ENCODE assay signal across 8 cellular contexts in genomic region chr10:84139126-84140035, GRCh38. TPM values are rescaled to one million over a fixed set of nuclear protein-coding genes. Genes with fewer than 3 reads are reported as not detected.
DNase-seq lines count a peak whose midpoint lies in the region; ATAC-seq and TF ChIP-seq lines count a peak whose summit lies in the region.

Gene GHITM, plus strand, starts transcription at chr10:84139509. Its CDS starts 1,992 bp downstream, at chr10:84141501.

- H3K27me3 Mint-ChIP-seq in naive thymus-derived CD4-positive, alpha-beta T cell = peaks cover 0 to 10% (median 0%) of the 10 kb centered on the region in 5 donors

- peak within 1 kb of the TSS; percentile 85 for H3K4me2 ChIP-seq in DOHH2 (ENCODE audit: low read length)

- intact Hi-C loops in naive thymus-derived CD4-positive, alpha-beta T cell (cut with micrococcal nuclease) = loop anchor here (1.0 to 5.0 kb wide), 7 partner anchors 9 to 1473 kb away; partner anchors contain the start of gene CCSER2 (in 1 of the 2)

- 0 out of 2 replicates have a peak within 1 kb of the TSS, but pooled peaks have one; percentile 31 for H3K27ac ChIP-seq in DOHH2 (ENCODE audit: low read depth, low read length)
- H3K27ac ChIP-seq in naive thymus-derived CD4-positive, alpha-beta T cell (ENCODE audit: low read depth, low read length) = peak within 1 kb of the TSS; percentile 98

- H3K36me3 ChIP-seq in DOHH2 (ENCODE audit: control insufficient read depth, low read length) = peaks cover 40% of the 10 kb centered on the region
- peaks cover 10 to 25% (median 11%) of the 10 kb centered on the region in 3 experiments for H3K36me3 ChIP-seq in naive thymus-derived CD4-positive, alpha-beta T cell (ENCODE audit: control insufficient read depth in 2 of 3, insufficient read depth in 3 of 3, low read length in 3 of 3)

- no peaks in the 10 kb centered on the region for H4K20me1 ChIP-seq in DOHH2 (ENCODE audit: control insufficient read depth, insufficient read depth, low read depth, low read length)

- H3K27ac Mint-ChIP-seq in naive thymus-derived CD4-positive, alpha-beta T cell = peak within 1 kb of the TSS; percentile 93 to 99 (median 98)

- no peaks in the 10 kb centered on the region for H3K9me2 ChIP-seq in DOHH2 (replicated peaks; ENCODE audit: control insufficient read depth, low read length)

- no peaks in the 10 kb centered on the region for H3K27me3 ChIP-seq in DOHH2 (ENCODE audit: control insufficient read depth, low read length)
- H3K27me3 ChIP-seq in naive thymus-derived CD4-positive, alpha-beta T cell (ENCODE audit: control insufficient read depth in 2 of 2, insufficient read depth in 2 of 2, low read length in 2 of 2) = no peaks in the 10 kb centered on the region

- peak within 1 kb of the TSS; percentile 88 to 98 (median 94) for H3K4me3 Mint-ChIP-seq in naive thymus-derived CD4-positive, alpha-beta T cell

- peaks cover 20 to 45% (median 36%) of the 10 kb centered on the region in 7 donors for H3K4me1 Mint-ChIP-seq in naive thymus-derived CD4-positive, alpha-beta T cell

- DNase-seq in Kasumi-1 (lab: John Stamatoyannopoulos, UW) = peak; percentile 99 to 100
- DNase-seq in RPMI7951 (ENCODE audit: low read depth) = peak; percentile 95
- peak; percentile 99 for DNase-seq in activated T-helper 1 cell treated with anti-CD3 and anti-CD28 coated beads, Interleukin-2, amount 50 U/mL, for 16 hours (ENCODE audit: low read depth in 1 of 2, low spot score in 1 of 2)
- peak; percentile 98 for DNase-seq in fibroblast of gingiva (ENCODE audit: low read depth)
- DNase-seq in naive thymus-derived CD4-positive, alpha-beta T cell = peak; percentile 98 to 100 (median 100)
- peak; percentile 98 to 100 (median 99) for DNase-seq in stimulated activated naive CD4-positive, alpha-beta T cell (lab: John Stamatoyannopoulos, UW)

- CTCF ChIA-PET in naive thymus-derived CD4-positive, alpha-beta T cell (lab: Charles Lee) = interaction anchor here (1.2 kb wide), 2 partner anchors 9 to 35 kb away, joined by 3 to 4 read pairs; no protein-coding TSS in a partner anchor

- no peaks in the 10 kb centered on the region for H3K9me3 ChIP-seq in DOHH2 (ENCODE audit: control insufficient read depth, insufficient read depth, low read length)
- H3K9me3 ChIP-seq in naive thymus-derived CD4-positive, alpha-beta T cell (ENCODE audit: control insufficient read depth in 2 of 3, low read length in 3 of 3) = no peaks in the 10 kb centered on the region

- H3K4me1 ChIP-seq in DOHH2 (ENCODE audit: control insufficient read depth, low read length) = peaks cover 21% of the 10 kb centered on the region
- H3K4me1 ChIP-seq in naive thymus-derived CD4-positive, alpha-beta T cell (ENCODE audit: control insufficient read depth in 2 of 2, insufficient read depth in 2 of 2, low read length in 2 of 2) = peaks cover 15 to 18% of the 10 kb centered on the region in 2 donors

- peaks cover 0 to 15% (median 9%) of the 10 kb centered on the region in 5 donors for H3K36me3 Mint-ChIP-seq in naive thymus-derived CD4-positive, alpha-beta T cell

- peak; percentile 99 for ATAC-seq in GM21825 (IDR thresholded peaks at IDR 0.05; ENCODE audit: unreplicated experiment)
- peak; percentile 97 for ATAC-seq in naive thymus-derived CD4-positive, alpha-beta T cell

- H3K4me3 ChIP-seq in DOHH2 (ENCODE audit: low read length) = peak within 1 kb of the TSS; percentile 87
- H3K4me3 ChIP-seq in naive thymus-derived CD4-positive, alpha-beta T cell (ENCODE audit: low read length) = peak within 1 kb of the TSS; percentile 92

- TF ChIP-seq CTCF in DOHH2 (IDR thresholded peaks at IDR 0.05; ENCODE audit: low read depth, low read length, poor library complexity, severe bottlenecking) = peak; percentile 23

- H3F3A ChIP-seq in DOHH2 (ENCODE audit: control insufficient read depth, insufficient read depth) = no peaks in the 10 kb centered on the region; the same call in 1 of the 2 replicates

- H3K9me3 Mint-ChIP-seq in naive thymus-derived CD4-positive, alpha-beta T cell = peaks cover 0 to 2% (median 0%) of the 10 kb centered on the region in 11 donors

- peaks cover 30% of the 10 kb centered on the region for H3K79me2 ChIP-seq in DOHH2 (ENCODE audit: control insufficient read depth, low read length)

- POLR2A ChIA-PET in naive thymus-derived CD4-positive, alpha-beta T cell (lab: Charles Lee) = interaction anchor here (0.7 to 2.9 kb wide), 6 partner anchors 9 to 63 kb away, joined by 3 to 14 read pairs (median 6); no protein-coding TSS in a partner anchor

RNA-seq across cellular contexts. Expression of gene GHITM, which starts in this region (rescaled TPM):
- total RNA-seq in RPMI7951 (2014; rRNA removed; shearing (Covaris generic)) = 151 and 172 TPM in 2 replicates
- 100 to 1,000 TPM in 1 of 5 experiments, 10 to 100 TPM in 4; 61.5 to 115 (median 76.3) TPM for total RNA-seq in naive thymus-derived CD4-positive, alpha-beta T cell
- polyA plus RNA-seq in naive thymus-derived CD4-positive, alpha-beta T cell = 100 to 1,000 TPM; 234 to 312 TPM

Comparison
In these comparisons a context has a peak if more than half of its experiments do, and no peak if none do; other contexts are left out.
1. Peak in every context shown above with its lines: DNase-seq, ATAC-seq, H3K4me3 ChIP-seq and H3K27ac ChIP-seq.